Comparison of ENCODE assay signal across 20 cellular contexts in genomic region chr9:73348485-73348884, GRCh38.
DNase-seq lines count a peak whose midpoint lies in the region; ATAC-seq, FAIRE-seq and TF ChIP-seq lines count a peak whose summit lies in the region.
"Had no signal": no experiment of that assay in that cellular context is flagged by ENCODE, and none has a peak within 500 bp of the region (broad histone marks: within the 10 kb centered on the region; RNA-seq: fewer than 3 reads in every experiment).

No MANE protein-coding gene starts in this region.

- H3K27me3 ChIP-seq in K562 (ENCODE audit: control insufficient read depth in 2 of 2, insufficient read depth in 2 of 2, low read length in 2 of 2) = no peaks in the 10 kb centered on the region
- H3K27me3 ChIP-seq: stomach, vagina had no signal

- POLR2A ChIA-PET in K562 (lab: Yijun Ruan, JAX) = no interaction called here

- intact Hi-C loops in K562 (cut with micrococcal nuclease) = no loop called here
- intact Hi-C loops in left ventricle myocardium superior (cut with micrococcal nuclease) = loop anchor here (10.0 kb wide), 2 partner anchors 56 to 64 kb away; no protein-coding TSS in a partner anchor

- no peak overlapping the region for H2AFZ ChIP-seq in K562 (ENCODE audit: low read depth, low read length)

- no peak overlapping the region for H3K27ac ChIP-seq in K562 (ENCODE audit: extremely low read depth, low read depth, low read length)
- H3K27ac ChIP-seq: stomach, vagina had no signal

- no peak for ATAC-seq in K562
- no peak for ATAC-seq in left ventricle myocardium superior
- ATAC-seq: activated naive CD4-positive, alpha-beta T cell treated with anti-CD3 and anti-CD28 coated beads, Interleukin-2, amount 50 U/mL, for 72 hours; CD8-positive, alpha-beta T cell had no signal

- TF ChIP-seq POLR2A in K562 (conservative IDR thresholded peaks at IDR 0.05) = no peak

- no peaks in the 10 kb centered on the region for H3K36me3 ChIP-seq in K562 (ENCODE audit: control insufficient read depth, insufficient read depth, low read length)
- H3K36me3 ChIP-seq: stomach, vagina had no signal

- TF ChIP-seq EP300 in K562 (IDR thresholded peaks at IDR 0.05; ENCODE audit: low read length) = no peak

- H3K4me2 ChIP-seq in K562 (ENCODE audit: insufficient read depth, low read length) = no peak overlapping the region

- no peaks in the 10 kb centered on the region for H3K79me2 ChIP-seq in K562 (ENCODE audit: control insufficient read depth, insufficient read depth, low read length)

- TF ChIP-seq CTCF in LNCaP clone FGC (IDR thresholded peaks at IDR 0.05; ENCODE audit: control insufficient read depth, extremely low read depth, insufficient read depth) (no peak), K562 (IDR thresholded peaks at IDR 0.05 in 2 of 3, conservative IDR thresholded peaks at IDR 0.05 in 1 of 3; ENCODE audit: insufficient read depth in 2 of 3, low read depth in 1 of 3, low read length in 3 of 3) (no peak)

- no TSS peak for BruUV-seq in K562 (replicated peaks; lab: Mats Ljungman, UMichigan)

- no peak overlapping the region for H3K9ac ChIP-seq in K562 (ENCODE audit: insufficient read depth in 1 of 2, low read depth in 2 of 2, low read length in 2 of 2)

- FAIRE-seq in K562 (lab: Jason Lieb, UNC) = no peak
- FAIRE-seq: frontal cortex, GM12891, TTC549 had no signal

- H3K9me3 ChIP-seq in K562 (replicated peaks; ENCODE audit: control insufficient read depth, insufficient read depth, low read depth, low read length) = no peaks in the 10 kb centered on the region
- H3K9me3 ChIP-seq: stomach, vagina had no signal

- CTCF ChIA-PET in K562 (lab: Yijun Ruan, JAX; ENCODE audit: low intra/inter-chr PET ratio) = no interaction called here

- no peaks in the 10 kb centered on the region for H4K20me1 ChIP-seq in K562 (replicated peaks; ENCODE audit: control insufficient read depth, insufficient read depth, low read length)

- no peak for TF ChIP-seq RAD21 in K562 (CRISPR knock-in tag; conservative IDR thresholded peaks at IDR 0.05 in 1 of 2, IDR thresholded peaks at IDR 0.05 in 1 of 2)

- DNase-seq in A172 (ENCODE audit: low spot score) (peak; percentile 6), LNCaP clone FGC (ENCODE audit: low read depth) (peak; percentile 7), K562 (ENCODE audit: extremely low read depth in 1 of 4, low spot score in 3 of 4) (peak in 1 of 4 experiments; percentile 5), iPS DF 19.7 (ENCODE audit: low read depth, low spot score) (peak; percentile 3), NCI-H345 treated with DMSO at 0.1 percent for 48 hours (lab: John Stamatoyannopoulos, UW; ENCODE audit: unreplicated experiment) (no peak), AML-193 (lab: John Stamatoyannopoulos, UW) (no peak), left ventricle myocardium superior (no peak)
- DNase-seq in stimulated activated CD4-positive, alpha-beta T cell treated with anti-CD3 and anti-CD28 coated beads, Interleukin-1b, Interleukin-23, amount 100 ng/mL, for 48 hours = no peak
- DNase-seq: activated CD4-positive, alpha-beta T cell treated with anti-CD3 and anti-CD28 coated beads, Interleukin-2, amount 50 U/mL, for 1 hour; activated T-cell treated with anti-CD3 and anti-CD28 coated beads, Interleukin-2, amount 50 U/mL, for 1 hour; CD8-positive, alpha-beta T cell; central memory CD4-positive, alpha-beta T cell; effector CD8-positive, alpha-beta T cell; NCI-H510A; stomach had no signal

- no peaks in the 10 kb centered on the region for H3K4me1 ChIP-seq in K562 (replicated peaks in 1 of 2; ENCODE audit: control insufficient read depth in 2 of 2, insufficient read depth in 2 of 2, low read length in 2 of 2)
- H3K4me1 ChIP-seq: stomach, vagina had no signal

- H3K4me3 ChIP-seq in LNCaP clone FGC (ENCODE audit: low read depth, low read length) = no peak overlapping the region
- H3K4me3 ChIP-seq in K562 = no peak overlapping the region
- H3K4me3 ChIP-seq: stomach, vagina had no signal

- in situ Hi-C loops in K562 (cut with MboI) = no loop called here

- no peaks in the 10 kb centered on the region for H3K9me1 ChIP-seq in K562 (ENCODE audit: control insufficient read depth, insufficient read depth, low read length)

TF ChIP-seq in K562, 482 proteins besides CTCF, POLR2A, EP300 and RAD21 (continues in another document):
- no peak for TF ChIP-seq STAT5B (CRISPR knock-in tag; IDR thresholded peaks at IDR 0.05)
- TF ChIP-seq ZNF311 (CRISPR knock-in tag; IDR thresholded peaks at IDR 0.05) = no peak
- TF ChIP-seq MIER1 (IDR thresholded peaks at IDR 0.05; ENCODE audit: low read depth) = peak; percentile 83
- no peak for TF ChIP-seq ZNF212 (CRISPR knock-in tag; IDR thresholded peaks at IDR 0.05)
- TF ChIP-seq POLR3G (IDR thresholded peaks at IDR 0.05; ENCODE audit: extremely low read depth, insufficient read length, insufficient replicate concordance) = no peak
- TF ChIP-seq, protein P1, sequence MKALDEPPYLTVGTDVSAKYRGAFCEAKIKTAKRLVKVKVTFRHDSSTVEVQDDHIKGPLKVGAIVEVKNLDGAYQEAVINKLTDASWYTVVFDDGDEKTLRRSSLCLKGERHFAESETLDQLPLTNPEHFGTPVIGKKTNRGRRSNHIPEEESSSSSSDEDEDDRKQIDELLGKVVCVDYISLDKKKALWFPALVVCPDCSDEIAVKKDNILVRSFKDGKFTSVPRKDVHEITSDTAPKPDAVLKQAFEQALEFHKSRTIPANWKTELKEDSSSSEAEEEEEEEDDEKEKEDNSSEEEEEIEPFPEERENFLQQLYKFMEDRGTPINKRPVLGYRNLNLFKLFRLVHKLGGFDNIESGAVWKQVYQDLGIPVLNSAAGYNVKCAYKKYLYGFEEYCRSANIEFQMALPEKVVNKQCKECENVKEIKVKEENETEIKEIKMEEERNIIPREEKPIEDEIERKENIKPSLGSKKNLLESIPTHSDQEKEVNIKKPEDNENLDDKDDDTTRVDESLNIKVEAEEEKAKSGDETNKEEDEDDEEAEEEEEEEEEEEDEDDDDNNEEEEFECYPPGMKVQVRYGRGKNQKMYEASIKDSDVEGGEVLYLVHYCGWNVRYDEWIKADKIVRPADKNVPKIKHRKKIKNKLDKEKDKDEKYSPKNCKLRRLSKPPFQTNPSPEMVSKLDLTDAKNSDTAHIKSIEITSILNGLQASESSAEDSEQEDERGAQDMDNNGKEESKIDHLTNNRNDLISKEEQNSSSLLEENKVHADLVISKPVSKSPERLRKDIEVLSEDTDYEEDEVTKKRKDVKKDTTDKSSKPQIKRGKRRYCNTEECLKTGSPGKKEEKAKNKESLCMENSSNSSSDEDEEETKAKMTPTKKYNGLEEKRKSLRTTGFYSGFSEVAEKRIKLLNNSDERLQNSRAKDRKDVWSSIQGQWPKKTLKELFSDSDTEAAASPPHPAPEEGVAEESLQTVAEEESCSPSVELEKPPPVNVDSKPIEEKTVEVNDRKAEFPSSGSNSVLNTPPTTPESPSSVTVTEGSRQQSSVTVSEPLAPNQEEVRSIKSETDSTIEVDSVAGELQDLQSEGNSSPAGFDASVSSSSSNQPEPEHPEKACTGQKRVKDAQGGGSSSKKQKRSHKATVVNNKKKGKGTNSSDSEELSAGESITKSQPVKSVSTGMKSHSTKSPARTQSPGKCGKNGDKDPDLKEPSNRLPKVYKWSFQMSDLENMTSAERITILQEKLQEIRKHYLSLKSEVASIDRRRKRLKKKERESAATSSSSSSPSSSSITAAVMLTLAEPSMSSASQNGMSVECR (CRISPR knock-in tag; IDR thresholded peaks at IDR 0.05) = no peak
- TF ChIP-seq ZNF609 (CRISPR knock-in tag; IDR thresholded peaks at IDR 0.05; ENCODE audit: borderline replicate concordance) = no peak
- no peak for TF ChIP-seq THAP7 (CRISPR knock-in tag; IDR thresholded peaks at IDR 0.05)
- TF ChIP-seq ZNF436 (CRISPR knock-in tag; IDR thresholded peaks at IDR 0.05) = no peak
- no peak for TF ChIP-seq ZNF384 (IDR thresholded peaks at IDR 0.05; ENCODE audit: low read depth, low read length)

Comparison
In these comparisons a context has a peak if more than half of its experiments do, and no peak if none do; other contexts are left out.
1. DNase-seq: peak in A172 (single experiment), LNCaP clone FGC (single experiment) and iPS DF 19.7 (single experiment); none in NCI-H345 treated with DMSO at 0.1 percent for 48 hours (single experiment), AML-193 (0 of 2), stimulated activated CD4-positive, alpha-beta T cell treated with anti-CD3 and anti-CD28 coated beads, Interleukin-1b, Interleukin-23, amount 100 ng/mL, for 48 hours (single experiment) and left ventricle myocardium superior (single experiment).